In the genomic region with DNA sequence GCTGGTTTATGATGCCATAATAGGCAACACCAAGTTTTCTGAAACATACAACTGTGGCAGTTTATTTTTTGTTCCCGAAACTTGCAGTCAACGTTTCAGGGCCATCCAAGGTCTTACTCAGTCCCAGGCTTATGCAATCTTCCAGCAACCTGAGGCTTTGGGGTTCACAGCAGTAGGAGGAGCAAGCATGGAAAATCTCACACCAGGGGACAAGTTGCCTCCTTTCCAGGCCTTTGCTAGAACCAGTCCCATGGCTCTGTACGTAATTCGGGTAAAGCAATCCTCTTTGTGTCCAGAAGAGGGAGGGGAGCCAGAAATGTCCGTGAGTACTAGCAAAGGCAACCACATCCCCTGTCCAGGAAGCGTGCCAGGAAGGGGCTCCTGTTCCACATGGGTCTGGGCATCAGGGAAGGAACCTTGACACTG, we compare ENCODE assay signal across 14 cellular contexts. TPM values are rescaled to one million over a fixed set of nuclear protein-coding genes. Genes with fewer than 3 reads are reported as not detected.
DNase-seq lines count a peak whose midpoint lies in the region; ATAC-seq, FAIRE-seq and TF ChIP-seq lines count a peak whose summit lies in the region.
"Had no signal": no experiment of that assay in that cellular context is flagged by ENCODE, and none has a peak within 500 bp of the region (broad histone marks: within the 10 kb centered on the region; RNA-seq: fewer than 3 reads in every experiment).

No MANE protein-coding gene starts in this region.

- DNase-seq in CMK (ENCODE audit: low read depth) (peak; percentile 27), HTR-8/SVneo (ENCODE audit: insufficient read length, low spot score) (peak; percentile 10), astrocyte of the cerebellum (ENCODE audit: low read depth) (no peak), left kidney (ENCODE audit: low read depth, low spot score) (peak; percentile 33)
- DNase-seq in effector CD4-positive, alpha-beta T cell, result no peak
- no peak for DNase-seq in naive thymus-derived CD8-positive, alpha-beta T cell
- DNase-seq: kidney glomerular epithelial cell had no signal

- no peak overlapping the region for H3K4me3 ChIP-seq in astrocyte of the cerebellum (ENCODE audit: low read depth, low read length)
- H3K4me3 ChIP-seq: adrenal gland had no signal

- ATAC-seq in HG02798 (IDR thresholded peaks at IDR 0.05; ENCODE audit: poor library complexity, unreplicated experiment), result no peak
- ATAC-seq in GM21526 (IDR thresholded peaks at IDR 0.05; ENCODE audit: low FRiP score, unreplicated experiment), result no peak
- ATAC-seq in naive thymus-derived CD8-positive, alpha-beta T cell, result no peak
- ATAC-seq: SK-N-SH treated with all-trans-retinoic acid at 6 μM for 48 hours had no signal

- no peaks in the 10 kb centered on the region for H3K36me3 Mint-ChIP-seq in naive thymus-derived CD8-positive, alpha-beta T cell

- TF ChIP-seq CTCF in astrocyte of the cerebellum (IDR thresholded peaks at IDR 0.05; ENCODE audit: low read depth, low read length, missing control alignments), result peak; percentile 20

- peaks cover 0 to 2% (median 0%) of the 10 kb centered on the region in 5 donors for H3K27me3 Mint-ChIP-seq in naive thymus-derived CD8-positive, alpha-beta T cell

- no peak overlapping the region for H3K27ac Mint-ChIP-seq in naive thymus-derived CD8-positive, alpha-beta T cell
- H3K27ac Mint-ChIP-seq: stimulated activated naive CD8-positive, alpha-beta T cell treated with anti-CD3 and anti-CD28 coated beads, Interleukin-15, Interleukin-2, amounts not matched to agents 100 ng/mL and 50 ng/mL, for 24 hours had no signal

- no peak overlapping the region for H3K4me3 Mint-ChIP-seq in naive thymus-derived CD8-positive, alpha-beta T cell
- H3K4me3 Mint-ChIP-seq: stimulated activated naive CD8-positive, alpha-beta T cell treated with anti-CD3 and anti-CD28 coated beads, Interleukin-15, Interleukin-2, amounts not matched to agents 100 ng/mL and 50 ng/mL, for 24 hours had no signal

- no peaks in the 10 kb centered on the region for H3K9me3 Mint-ChIP-seq in naive thymus-derived CD8-positive, alpha-beta T cell
- H3K9me3 Mint-ChIP-seq: stimulated activated naive CD8-positive, alpha-beta T cell treated with anti-CD3 and anti-CD28 coated beads, Interleukin-15, Interleukin-2, amounts not matched to agents 100 ng/mL and 50 ng/mL, for 24 hours had no signal

- POLR2A ChIA-PET in naive thymus-derived CD8-positive, alpha-beta T cell (lab: Charles Lee), result no interaction called here

- in situ Hi-C loops in astrocyte of the cerebellum (cut with HindIII; ENCODE audit: low sequenced_read_pairs), result loop anchor here (5.0 kb wide), 1 partner anchor 95 kb away; no protein-coding TSS in a partner anchor

- no peak for FAIRE-seq in HTR-8/SVneo (lab: Jason Lieb, UNC)
- FAIRE-seq: endothelial cell of umbilical vein had no signal

- H3K4me1 Mint-ChIP-seq in naive thymus-derived CD8-positive, alpha-beta T cell, result no peaks in the 10 kb centered on the region

RNA-seq across cellular contexts. Expression of gene FAM240A, which starts 4.7 kb away (rescaled TPM):
- not detected for total RNA-seq in naive thymus-derived CD8-positive, alpha-beta T cell
- not detected for polyA plus RNA-seq in naive thymus-derived CD8-positive, alpha-beta T cell
- total RNA-seq: endothelial cell of umbilical vein, LHCN-M2 had no signal
- polyA plus RNA-seq: adrenal gland, endothelial cell of umbilical vein had no signal

RNA-seq across cellular contexts. Expression of gene LRRC2, which starts 41.5 kb away (rescaled TPM):
- under 1 TPM; 0.26 to 0.33 TPM for total RNA-seq in naive thymus-derived CD8-positive, alpha-beta T cell
- not detected for polyA plus RNA-seq in naive thymus-derived CD8-positive, alpha-beta T cell

Comparison
In these comparisons a context has a peak if more than half of its experiments do, and no peak if none do; other contexts are left out.
1. DNase-seq: peak in CMK (single experiment), HTR-8/SVneo (single experiment) and left kidney (single experiment); none in astrocyte of the cerebellum (single experiment), effector CD4-positive, alpha-beta T cell (single experiment) and naive thymus-derived CD8-positive, alpha-beta T cell (0 of 10).